ENCODE assay signal across 10 cellular contexts in the genomic region with DNA sequence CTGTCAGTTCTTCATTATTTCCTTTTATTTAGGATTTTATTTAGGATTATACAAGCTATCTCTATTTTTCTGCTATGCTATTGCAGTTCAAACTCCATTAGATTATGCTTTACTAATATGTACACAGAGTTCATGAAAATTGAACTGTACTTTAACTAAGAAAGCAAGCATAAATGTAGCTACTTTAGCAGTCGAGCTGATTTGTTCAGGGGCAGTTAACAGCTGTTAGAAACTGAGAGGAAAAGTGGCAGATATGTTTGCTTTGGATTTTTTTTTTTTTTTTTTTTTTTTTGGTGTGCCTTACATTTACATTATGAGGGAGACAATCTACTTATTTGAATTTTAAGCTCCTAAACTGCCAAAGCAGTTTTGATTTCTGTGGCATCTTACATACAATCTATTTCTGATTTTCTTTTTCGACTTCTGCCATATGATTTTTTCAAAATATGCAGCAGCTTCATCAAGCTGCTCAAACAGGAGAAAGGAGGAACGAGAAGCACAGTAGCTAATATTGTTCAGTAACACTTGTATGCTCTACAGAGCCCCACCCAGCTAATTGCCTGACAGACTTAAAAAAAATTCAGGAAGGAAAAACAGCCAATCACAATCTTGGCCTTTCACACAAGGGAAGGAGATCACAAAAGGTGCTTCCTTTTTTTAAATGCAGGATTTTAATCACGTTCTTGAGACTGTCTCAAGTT.
DNase-seq lines count a peak whose midpoint lies in the region; ATAC-seq and TF ChIP-seq lines count a peak whose summit lies in the region.
"Had no signal": no experiment of that assay in that cellular context is flagged by ENCODE, and none has a peak within 500 bp of the region (broad histone marks: within the 10 kb centered on the region; RNA-seq: fewer than 3 reads in every experiment).

No MANE protein-coding gene starts in this region.

- H3K4me1 ChIP-seq in RWPE2 (ENCODE audit: insufficient read depth, poor library complexity, severe bottlenecking) (peaks cover 6% of the 10 kb centered on the region), mucosa of descending colon (ENCODE audit: low read depth) (no peaks in the 10 kb centered on the region)
- H3K4me1 ChIP-seq: gastroesophageal sphincter had no signal

- H3K27ac Mint-ChIP-seq in activated T-helper 1 cell treated with anti-CD3 and anti-CD28 coated beads, Interleukin-12 subunit alpha, Interleukin-12 subunit beta, Interleukin-2, Interleukin-4 antibody, amounts not matched to agents 30 ng/mL and 10 ng/mL and 1 ng/mL, durations not matched to agents 14 hours and 24 hours and 36 hours = no peak overlapping the region

- peak; percentile 53; the same call in 1 of the 3 replicates for ATAC-seq in RWPE2 (ENCODE audit: low read depth)
- peak; percentile 92 for ATAC-seq in mucosa of descending colon
- no peak for ATAC-seq in GM18907 (IDR thresholded peaks at IDR 0.05; ENCODE audit: unreplicated experiment)
- ATAC-seq: gastroesophageal sphincter, sciatic nerve had no signal

- peaks cover 5% of the 10 kb centered on the region for H3K27me3 Mint-ChIP-seq in activated T-helper 1 cell treated with anti-CD3 and anti-CD28 coated beads, Interleukin-12 subunit alpha, Interleukin-12 subunit beta, Interleukin-2, Interleukin-4 antibody, amounts not matched to agents 30 ng/mL and 10 ng/mL and 1 ng/mL, durations not matched to agents 14 hours and 24 hours and 36 hours (ENCODE audit: insufficient read depth)

- DNase-seq in GM20000 (ENCODE audit: low spot score) (peak; percentile 34), NCI-H1092 (lab: John Stamatoyannopoulos, UW) (peak; percentile 60), RWPE2 (ENCODE audit: low spot score) (no peak), mucosa of descending colon (peak in 1 of 3 donors; percentile 49), NCI-H526 treated with DMSO at 0.1 percent for 48 hours (lab: John Stamatoyannopoulos, UW) (no peak), T1000 (lab: John Stamatoyannopoulos, UW) (no peak)
- DNase-seq in activated T-helper 1 cell treated with anti-CD3 and anti-CD28 coated beads, Interleukin-12 subunit alpha, Interleukin-12 subunit beta, Interleukin-2, Interleukin-4 antibody, amounts not matched to agents 30 ng/mL and 10 ng/mL and 1 ng/mL, durations not matched to agents 14 hours and 24 hours and 36 hours (ENCODE audit: low spot score) = no peak

- intact Hi-C loops in mucosa of descending colon (cut with DNase I, micrococcal nuclease) = no loop called here
- intact Hi-C loops in activated T-helper 1 cell treated with anti-CD3 and anti-CD28 coated beads, Interleukin-12 subunit alpha, Interleukin-12 subunit beta, Interleukin-2, Interleukin-4 antibody, amounts not matched to agents 30 ng/mL and 10 ng/mL and 1 ng/mL, durations not matched to agents 14 hours and 24 hours and 36 hours (cut with micrococcal nuclease) = no loop called here

- H3K9me3 ChIP-seq in RWPE2 (ENCODE audit: severe bottlenecking) = no peaks in the 10 kb centered on the region
- H3K9me3 ChIP-seq in mucosa of descending colon = no peaks in the 10 kb centered on the region
- H3K9me3 ChIP-seq: gastroesophageal sphincter had no signal

- H3K4me3 Mint-ChIP-seq in activated T-helper 1 cell treated with anti-CD3 and anti-CD28 coated beads, Interleukin-12 subunit alpha, Interleukin-12 subunit beta, Interleukin-2, Interleukin-4 antibody, amounts not matched to agents 30 ng/mL and 10 ng/mL and 1 ng/mL, durations not matched to agents 14 hours and 24 hours and 36 hours = no peak overlapping the region

- H3K36me3 Mint-ChIP-seq in activated T-helper 1 cell treated with anti-CD3 and anti-CD28 coated beads, Interleukin-12 subunit alpha, Interleukin-12 subunit beta, Interleukin-2, Interleukin-4 antibody, amounts not matched to agents 30 ng/mL and 10 ng/mL and 1 ng/mL, durations not matched to agents 14 hours and 24 hours and 36 hours (ENCODE audit: low read depth) = no peaks in the 10 kb centered on the region

- H3K36me3 ChIP-seq in RWPE2 (ENCODE audit: low read depth) = no peaks in the 10 kb centered on the region
- H3K36me3 ChIP-seq in mucosa of descending colon (ENCODE audit: low read depth) = no peaks in the 10 kb centered on the region
- H3K36me3 ChIP-seq: gastroesophageal sphincter had no signal

- H3K4me1 Mint-ChIP-seq in activated T-helper 1 cell treated with anti-CD3 and anti-CD28 coated beads, Interleukin-12 subunit alpha, Interleukin-12 subunit beta, Interleukin-2, Interleukin-4 antibody, amounts not matched to agents 30 ng/mL and 10 ng/mL and 1 ng/mL, durations not matched to agents 14 hours and 24 hours and 36 hours (ENCODE audit: low read depth) = peaks cover 6% of the 10 kb centered on the region

- TF ChIP-seq CTCF in GM20000 (IDR thresholded peaks at IDR 0.05; ENCODE audit: extremely low read depth, missing control alignments) (no peak), RWPE2 (IDR thresholded peaks at IDR 0.05; ENCODE audit: poor library complexity, severe bottlenecking) (no peak), mucosa of descending colon (IDR thresholded peaks at IDR 0.05) (no peak)

- H3K9me3 Mint-ChIP-seq in activated T-helper 1 cell treated with anti-CD3 and anti-CD28 coated beads, Interleukin-12 subunit alpha, Interleukin-12 subunit beta, Interleukin-2, Interleukin-4 antibody, amounts not matched to agents 30 ng/mL and 10 ng/mL and 1 ng/mL, durations not matched to agents 14 hours and 24 hours and 36 hours = no peaks in the 10 kb centered on the region

- H3K4me3 ChIP-seq in RWPE2 (ENCODE audit: severe bottlenecking) = no peak overlapping the region
- H3K4me3 ChIP-seq in mucosa of descending colon = no peak overlapping the region
- H3K4me3 ChIP-seq: gastroesophageal sphincter had no signal

- H3K27ac ChIP-seq in RWPE2 (ENCODE audit: poor library complexity, severe bottlenecking) = no peak overlapping the region
- H3K27ac ChIP-seq: gastroesophageal sphincter had no signal

- H3K27me3 ChIP-seq in RWPE2 (ENCODE audit: insufficient read depth, poor library complexity, severe bottlenecking) = no peaks in the 10 kb centered on the region
- H3K27me3 ChIP-seq: gastroesophageal sphincter had no signal

Comparison
In these comparisons a context has a peak if more than half of its experiments do, and no peak if none do; other contexts are left out.
1. DNase-seq: peak in GM20000 (single experiment) and NCI-H1092 (single experiment); none in RWPE2 (single experiment), NCI-H526 treated with DMSO at 0.1 percent for 48 hours (single experiment), T1000 (single experiment) and activated T-helper 1 cell treated with anti-CD3 and anti-CD28 coated beads, Interleukin-12 subunit alpha, Interleukin-12 subunit beta, Interleukin-2, Interleukin-4 antibody, amounts not matched to agents 30 ng/mL and 10 ng/mL and 1 ng/mL, durations not matched to agents 14 hours and 24 hours and 36 hours (single experiment).